In genomic region chr12:14278294-14278953, GRCh38 we compare ENCODE assay signal across 1 cellular context.
TF ChIP-seq lines count a peak whose summit lies in the region.

No MANE protein-coding gene starts in this region.

TF ChIP-seq in HepG2, 621 proteins besides CTCF, POLR2A, EP300 and RAD21 (continued from another document):
- TF ChIP-seq ZNF639 (CRISPR knock-in tag; conservative IDR thresholded peaks at IDR 0.05): no peak
